1 cellular context compared by ENCODE assay signal in the genomic region with DNA sequence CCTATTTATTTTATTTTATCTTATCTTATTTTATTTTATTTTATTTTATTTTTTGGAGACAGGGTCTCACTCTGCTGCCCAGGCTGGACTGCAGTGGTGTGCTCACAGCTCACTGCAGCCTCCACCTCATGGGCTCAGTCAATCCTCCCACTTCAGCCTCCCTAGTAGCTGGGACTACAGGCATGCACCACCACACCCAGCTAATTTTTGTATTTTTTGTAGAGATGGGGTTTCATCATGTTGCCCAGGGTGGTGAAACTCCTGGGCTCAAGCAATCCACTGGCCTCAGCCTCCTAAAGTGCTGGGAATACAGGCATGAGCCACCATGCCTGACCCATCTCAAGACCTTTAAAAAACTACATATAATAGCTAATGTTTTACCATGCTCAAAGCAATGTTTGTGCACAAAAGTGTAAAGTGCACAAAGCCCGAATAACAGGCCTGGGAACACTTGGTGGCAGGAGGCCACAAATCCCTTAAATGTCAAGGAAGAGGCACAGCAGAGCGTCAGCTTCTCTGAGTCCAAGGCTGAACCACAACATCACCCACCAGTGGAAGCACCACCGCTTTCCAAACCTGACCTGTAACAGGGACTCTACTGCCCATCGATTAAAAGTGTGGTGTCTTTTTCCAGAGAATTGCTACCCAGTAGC.
TF ChIP-seq lines count a peak whose summit lies in the region.

No MANE protein-coding gene starts in this region.

TF ChIP-seq in HepG2, 621 proteins besides CTCF, POLR2A, EP300 and RAD21 (continued from another document and continues in another):
- no peak for TF ChIP-seq ZNF687 (CRISPR knock-in tag; IDR thresholded peaks at IDR 0.05)
- no peak for TF ChIP-seq ZSCAN31 (CRISPR knock-in tag; IDR thresholded peaks at IDR 0.05; ENCODE audit: low read depth)
- TF ChIP-seq ZNF335 (CRISPR knock-in tag; IDR thresholded peaks at IDR 0.05), result no peak
- no peak for TF ChIP-seq ZSCAN29 (CRISPR knock-in tag; conservative IDR thresholded peaks at IDR 0.05)
- TF ChIP-seq ZNF776 (CRISPR knock-in tag; IDR thresholded peaks at IDR 0.05), result no peak
- no peak for TF ChIP-seq HIC2 (CRISPR knock-in tag; IDR thresholded peaks at IDR 0.05; ENCODE audit: low read depth)
- TF ChIP-seq, protein P1, sequence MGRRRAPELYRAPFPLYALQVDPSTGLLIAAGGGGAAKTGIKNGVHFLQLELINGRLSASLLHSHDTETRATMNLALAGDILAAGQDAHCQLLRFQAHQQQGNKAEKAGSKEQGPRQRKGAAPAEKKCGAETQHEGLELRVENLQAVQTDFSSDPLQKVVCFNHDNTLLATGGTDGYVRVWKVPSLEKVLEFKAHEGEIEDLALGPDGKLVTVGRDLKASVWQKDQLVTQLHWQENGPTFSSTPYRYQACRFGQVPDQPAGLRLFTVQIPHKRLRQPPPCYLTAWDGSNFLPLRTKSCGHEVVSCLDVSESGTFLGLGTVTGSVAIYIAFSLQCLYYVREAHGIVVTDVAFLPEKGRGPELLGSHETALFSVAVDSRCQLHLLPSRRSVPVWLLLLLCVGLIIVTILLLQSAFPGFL (CRISPR knock-in tag; IDR thresholded peaks at IDR 0.05), result no peak
- TF ChIP-seq ZNF580 (CRISPR knock-in tag; IDR thresholded peaks at IDR 0.05; ENCODE audit: borderline replicate concordance, low read depth), result 0 out of 2 replicates have a peak, but pooled peaks have one; percentile 34
- TF ChIP-seq ZBTB10 (CRISPR knock-in tag; IDR thresholded peaks at IDR 0.05; ENCODE audit: borderline replicate concordance), result no peak
- no peak for TF ChIP-seq MAFF (IDR thresholded peaks at IDR 0.05; ENCODE audit: low read depth, low read length)
- TF ChIP-seq, protein P2, sequence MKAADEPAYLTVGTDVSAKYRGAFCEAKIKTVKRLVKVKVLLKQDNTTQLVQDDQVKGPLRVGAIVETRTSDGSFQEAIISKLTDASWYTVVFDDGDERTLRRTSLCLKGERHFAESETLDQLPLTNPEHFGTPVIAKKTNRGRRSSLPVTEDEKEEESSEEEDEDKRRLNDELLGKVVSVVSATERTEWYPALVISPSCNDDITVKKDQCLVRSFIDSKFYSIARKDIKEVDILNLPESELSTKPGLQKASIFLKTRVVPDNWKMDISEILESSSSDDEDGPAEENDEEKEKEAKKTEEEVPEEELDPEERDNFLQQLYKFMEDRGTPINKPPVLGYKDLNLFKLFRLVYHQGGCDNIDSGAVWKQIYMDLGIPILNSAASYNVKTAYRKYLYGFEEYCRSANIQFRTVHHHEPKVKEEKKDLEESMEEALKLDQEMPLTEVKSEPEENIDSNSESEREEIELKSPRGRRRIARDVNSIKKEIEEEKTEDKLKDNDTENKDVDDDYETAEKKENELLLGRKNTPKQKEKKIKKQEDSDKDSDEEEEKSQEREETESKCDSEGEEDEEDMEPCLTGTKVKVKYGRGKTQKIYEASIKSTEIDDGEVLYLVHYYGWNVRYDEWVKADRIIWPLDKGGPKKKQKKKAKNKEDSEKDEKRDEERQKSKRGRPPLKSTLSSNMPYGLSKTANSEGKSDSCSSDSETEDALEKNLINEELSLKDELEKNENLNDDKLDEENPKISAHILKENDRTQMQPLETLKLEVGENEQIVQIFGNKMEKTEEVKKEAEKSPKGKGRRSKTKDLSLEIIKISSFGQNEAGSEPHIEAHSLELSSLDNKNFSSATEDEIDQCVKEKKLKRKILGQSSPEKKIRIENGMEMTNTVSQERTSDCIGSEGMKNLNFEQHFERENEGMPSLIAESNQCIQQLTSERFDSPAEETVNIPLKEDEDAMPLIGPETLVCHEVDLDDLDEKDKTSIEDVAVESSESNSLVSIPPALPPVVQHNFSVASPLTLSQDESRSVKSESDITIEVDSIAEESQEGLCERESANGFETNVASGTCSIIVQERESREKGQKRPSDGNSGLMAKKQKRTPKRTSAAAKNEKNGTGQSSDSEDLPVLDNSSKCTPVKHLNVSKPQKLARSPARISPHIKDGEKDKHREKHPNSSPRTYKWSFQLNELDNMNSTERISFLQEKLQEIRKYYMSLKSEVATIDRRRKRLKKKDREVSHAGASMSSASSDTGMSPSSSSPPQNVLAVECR (CRISPR knock-in tag; IDR thresholded peaks at IDR 0.05; ENCODE audit: borderline replicate concordance), result peak; percentile 26; the same call in 1 of the 2 replicates
- TF ChIP-seq, protein P3, sequence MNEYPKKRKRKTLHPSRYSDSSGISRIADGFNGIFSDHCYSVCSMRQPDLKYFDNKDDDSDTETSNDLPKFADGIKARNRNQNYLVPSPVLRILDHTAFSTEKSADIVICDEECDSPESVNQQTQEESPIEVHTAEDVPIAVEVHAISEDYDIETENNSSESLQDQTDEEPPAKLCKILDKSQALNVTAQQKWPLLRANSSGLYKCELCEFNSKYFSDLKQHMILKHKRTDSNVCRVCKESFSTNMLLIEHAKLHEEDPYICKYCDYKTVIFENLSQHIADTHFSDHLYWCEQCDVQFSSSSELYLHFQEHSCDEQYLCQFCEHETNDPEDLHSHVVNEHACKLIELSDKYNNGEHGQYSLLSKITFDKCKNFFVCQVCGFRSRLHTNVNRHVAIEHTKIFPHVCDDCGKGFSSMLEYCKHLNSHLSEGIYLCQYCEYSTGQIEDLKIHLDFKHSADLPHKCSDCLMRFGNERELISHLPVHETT (CRISPR knock-in tag; conservative IDR thresholded peaks at IDR 0.05), result no peak
- TF ChIP-seq ZNF709 (CRISPR knock-in tag; IDR thresholded peaks at IDR 0.05), result 0 out of 2 replicates have a peak, but pooled peaks have one; percentile 53
- no peak for TF ChIP-seq ZFP62 (CRISPR knock-in tag; IDR thresholded peaks at IDR 0.05)
- TF ChIP-seq ZNF431 (CRISPR knock-in tag; IDR thresholded peaks at IDR 0.05; ENCODE audit: borderline replicate concordance, low read depth), result peak; percentile 89; the same call in 1 of the 2 replicates
- TF ChIP-seq RFX3 (CRISPR knock-in tag; IDR thresholded peaks at IDR 0.05), result no peak
- TF ChIP-seq, protein P4, sequence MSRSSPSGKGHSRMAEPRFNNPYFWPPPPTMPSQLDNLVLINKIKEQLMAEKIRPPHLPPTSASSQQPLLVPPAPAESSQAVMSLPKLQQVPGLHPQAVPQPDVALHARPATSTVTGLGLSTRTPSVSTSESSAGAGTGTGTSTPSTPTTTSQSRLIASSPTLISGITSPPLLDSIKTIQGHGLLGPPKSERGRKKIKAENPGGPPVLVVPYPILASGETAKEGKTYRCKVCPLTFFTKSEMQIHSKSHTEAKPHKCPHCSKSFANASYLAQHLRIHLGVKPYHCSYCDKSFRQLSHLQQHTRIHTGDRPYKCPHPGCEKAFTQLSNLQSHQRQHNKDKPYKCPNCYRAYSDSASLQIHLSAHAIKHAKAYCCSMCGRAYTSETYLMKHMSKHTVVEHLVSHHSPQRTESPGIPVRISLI (CRISPR knock-in tag; IDR thresholded peaks at IDR 0.05; ENCODE audit: borderline replicate concordance), result peak; percentile 43; the same call in 1 of the 2 replicates
- no peak for TF ChIP-seq AGO2 (optimal IDR thresholded peaks at IDR 0.05; ENCODE audit: low read depth, low read length)
- TF ChIP-seq ZNF766 (CRISPR knock-in tag; IDR thresholded peaks at IDR 0.05; ENCODE audit: borderline replicate concordance), result no peak
- no peak for TF ChIP-seq MNT (IDR thresholded peaks at IDR 0.05)
- no peak for TF ChIP-seq ZKSCAN1 (IDR thresholded peaks at IDR 0.05; ENCODE audit: low read length)
- peak; percentile 25; the same call in 1 of the 2 replicates for TF ChIP-seq HNF4G (IDR thresholded peaks at IDR 0.05; ENCODE audit: borderline replicate concordance, low read depth, low read length)
- TF ChIP-seq HNF4G (CRISPR knock-in tag; IDR thresholded peaks at IDR 0.05; ENCODE audit: borderline replicate concordance, low read depth), result no peak
- TF ChIP-seq FOXA3 (CRISPR knock-in tag; IDR thresholded peaks at IDR 0.05), result peak; percentile 33
- no peak for TF ChIP-seq ZNF777 (CRISPR knock-in tag; IDR thresholded peaks at IDR 0.05)
- no peak for TF ChIP-seq ZNF75D (CRISPR knock-in tag; IDR thresholded peaks at IDR 0.05; ENCODE audit: borderline replicate concordance)
- TF ChIP-seq SAFB2 (CRISPR knock-in tag; IDR thresholded peaks at IDR 0.05; ENCODE audit: borderline replicate concordance, low read depth), result no peak
- no peak; the same call in 1 of the 2 replicates for TF ChIP-seq THAP11 (CRISPR knock-in tag; IDR thresholded peaks at IDR 0.05)
- no peak for TF ChIP-seq PHB2 (IDR thresholded peaks at IDR 0.05; ENCODE audit: partially characterized antibody)
- no peak for TF ChIP-seq USF2 (IDR thresholded peaks at IDR 0.05; ENCODE audit: low read depth, low read length)
- TF ChIP-seq USF2 (CRISPR knock-in tag; IDR thresholded peaks at IDR 0.05; ENCODE audit: borderline replicate concordance), result no peak
- TF ChIP-seq ZNF629 (CRISPR knock-in tag; conservative IDR thresholded peaks at IDR 0.05), result no peak
